ENCODE assay signal across 11 cellular contexts in the genomic region with DNA sequence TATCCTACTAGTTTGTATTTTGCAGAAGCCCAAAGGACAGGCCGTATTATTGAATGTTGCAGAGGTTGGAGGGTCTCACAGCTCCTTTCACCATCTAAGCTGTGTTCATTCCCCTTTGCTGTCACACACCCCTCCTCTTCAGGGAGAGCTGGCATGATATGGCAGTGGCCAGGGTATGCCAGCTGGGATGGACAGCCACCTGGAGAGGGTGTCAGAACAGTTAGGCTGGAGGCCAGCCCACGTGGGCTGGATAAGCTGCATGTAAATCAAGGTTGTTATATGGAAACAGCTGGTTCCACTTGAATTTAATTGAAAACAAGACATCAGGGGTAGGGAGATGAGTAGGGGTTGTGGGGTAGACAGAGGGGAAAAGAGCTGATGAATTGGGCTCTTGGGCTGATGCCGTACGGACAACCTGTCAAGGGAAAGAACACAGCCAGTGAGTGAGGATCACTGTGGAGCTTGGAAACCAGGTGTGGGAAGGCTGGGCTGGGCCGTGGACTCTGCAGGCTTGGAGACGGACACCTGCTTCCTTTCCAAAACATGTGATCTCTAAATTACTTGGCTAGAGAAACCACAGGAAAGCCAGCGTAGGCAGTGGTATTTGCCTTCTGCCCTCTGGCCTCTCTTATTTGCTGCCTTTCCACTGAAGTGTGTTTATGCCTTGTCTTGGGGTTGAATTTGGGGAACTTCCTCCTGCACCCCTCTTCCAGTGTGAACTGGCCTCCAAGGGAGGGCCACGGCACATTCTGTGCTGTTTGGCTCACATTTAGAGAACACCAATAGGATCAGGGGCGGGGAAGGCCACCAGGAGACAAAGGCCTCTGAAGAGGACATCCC.
A peak's percentile ranks its signal among the peaks of the same experiment; 100 is the strongest.
DNase-seq lines count a peak whose midpoint lies in the region; ATAC-seq and TF ChIP-seq lines count a peak whose summit lies in the region.
"Had no signal": no experiment of that assay in that cellular context is flagged by ENCODE, and none has a peak within 500 bp of the region (broad histone marks: within the 10 kb centered on the region; RNA-seq: fewer than 3 reads in every experiment).

No MANE protein-coding gene starts in this region.

- H3K27me3 Mint-ChIP-seq in CD14-positive monocyte (ENCODE audit: low read depth in 3 of 3) = peaks cover 1 to 3% (median 2%) of the 10 kb centered on the region in 3 donors

- ATAC-seq in stimulated activated effector memory CD8-positive, alpha-beta T cell treated with anti-CD3 and anti-CD28 coated beads, Interleukin-12 subunit alpha, Interleukin-12 subunit beta, amount 100 ng/mL, for 72 hours = no peak

- H3K9me3 Mint-ChIP-seq in CD14-positive monocyte = peaks cover 0 to 2% (median 0%) of the 10 kb centered on the region in 7 donors
- no peaks in the 10 kb centered on the region for H3K9me3 Mint-ChIP-seq in stimulated activated effector memory CD8-positive, alpha-beta T cell treated with anti-CD3 and anti-CD28 coated beads, Interleukin-12 subunit alpha, Interleukin-12 subunit beta, amount 100 ng/mL, for 72 hours
- H3K9me3 Mint-ChIP-seq: activated T-helper 2 cell treated with anti-CD3 and anti-CD28 coated beads, Interferon-gamma antibody, Interleukin-2, Interleukin-4, amounts not matched to agents 10 μg/mL and 5 μg/mL and 100 μg/mL, durations not matched to agents 14 hours and 24 hours and 36 hours; T-helper 1 cell treated with Interleukin-12 subunit alpha and Interleukin-12 subunit beta and Interleukin-4 antibody, amounts not matched to agents 30 μg/mL and 1 μg/mL, for 36 hours had no signal

- peak overlapping the region; percentile 13 for H3K27ac ChIP-seq in epithelial cell of prostate

- DNase-seq in CD14-positive monocyte (ENCODE audit: low spot score) (no peak), NCI-H1694 treated with DMSO at 0.1 percent for 48 hours (lab: John Stamatoyannopoulos, UW) (peak; percentile 61), epithelial cell of prostate (ENCODE audit: low read depth, low spot score) (no peak), mesenteric fat pad (ENCODE audit: low spot score) (no peak), anterior cingulate cortex (lab: John Stamatoyannopoulos, UW) (no peak), NOMO-1 (lab: John Stamatoyannopoulos, UW; ENCODE audit: unreplicated experiment in 2 of 2) (no peak)
- DNase-seq in stimulated activated effector memory CD8-positive, alpha-beta T cell treated with anti-CD3 and anti-CD28 coated beads, Interleukin-12 subunit alpha, Interleukin-12 subunit beta, amount 100 ng/mL, for 72 hours (ENCODE audit: low spot score in 2 of 2) = no peak
- DNase-seq: occipital lobe had no signal

- peaks cover 30% of the 10 kb centered on the region for H3K4me1 Mint-ChIP-seq in CD14-positive monocyte
- H3K4me1 Mint-ChIP-seq in stimulated activated effector memory CD8-positive, alpha-beta T cell treated with anti-CD3 and anti-CD28 coated beads, Interleukin-12 subunit alpha, Interleukin-12 subunit beta, amount 100 ng/mL, for 72 hours = peaks cover 16% of the 10 kb centered on the region

- TF ChIP-seq POLR2A in GM18951 (IDR thresholded peaks at IDR 0.05; ENCODE audit: extremely low read depth, insufficient read depth, insufficient read length) = peak; percentile 10

- TF ChIP-seq CTCF in CD14-positive monocyte (IDR thresholded peaks at IDR 0.05) = no peak

- intact Hi-C loops in CD14-positive monocyte (cut with micrococcal nuclease) = no loop called here

- peak overlapping the region; percentile 35 to 88 (median 83) for H3K27ac Mint-ChIP-seq in CD14-positive monocyte
- no peak overlapping the region for H3K27ac Mint-ChIP-seq in stimulated activated effector memory CD8-positive, alpha-beta T cell treated with anti-CD3 and anti-CD28 coated beads, Interleukin-12 subunit alpha, Interleukin-12 subunit beta, amount 100 ng/mL, for 72 hours
- H3K27ac Mint-ChIP-seq: activated T-helper 2 cell treated with anti-CD3 and anti-CD28 coated beads, Interferon-gamma antibody, Interleukin-2, Interleukin-4, amounts not matched to agents 10 μg/mL and 5 μg/mL and 100 μg/mL, durations not matched to agents 14 hours and 24 hours and 36 hours; T-helper 1 cell treated with Interleukin-12 subunit alpha and Interleukin-12 subunit beta and Interleukin-4 antibody, amounts not matched to agents 30 μg/mL and 1 μg/mL, for 36 hours had no signal

- H3K4me3 Mint-ChIP-seq in CD14-positive monocyte = peak overlapping the region; percentile 32 to 44
- no peak overlapping the region for H3K4me3 Mint-ChIP-seq in stimulated activated effector memory CD8-positive, alpha-beta T cell treated with anti-CD3 and anti-CD28 coated beads, Interleukin-12 subunit alpha, Interleukin-12 subunit beta, amount 100 ng/mL, for 72 hours
- H3K4me3 Mint-ChIP-seq: T-helper 1 cell treated with Interleukin-12 subunit alpha and Interleukin-12 subunit beta and Interleukin-4 antibody, amounts not matched to agents 30 μg/mL and 1 μg/mL, for 36 hours had no signal

- in situ Hi-C loops in GM18951 (cut with MboI; ENCODE audit: low sequenced_read_pairs, unreplicated experiment) = no loop called here

- peaks cover 0 to 6% of the 10 kb centered on the region in 2 donors for H3K36me3 Mint-ChIP-seq in CD14-positive monocyte
- H3K36me3 Mint-ChIP-seq in stimulated activated effector memory CD8-positive, alpha-beta T cell treated with anti-CD3 and anti-CD28 coated beads, Interleukin-12 subunit alpha, Interleukin-12 subunit beta, amount 100 ng/mL, for 72 hours = no peaks in the 10 kb centered on the region
